ENCODE assay signal across 1 cellular context in genomic region chr17:77125432-77125901, GRCh38.
TF ChIP-seq lines count a peak whose summit lies in the region.

No MANE protein-coding gene starts in this region.

TF ChIP-seq in GM23338, 12 proteins besides CTCF, POLR2A, EP300 and RAD21 (continued from another document):
- TF ChIP-seq REST (IDR thresholded peaks at IDR 0.05; ENCODE audit: unreplicated experiment) = no peak
- no peak for TF ChIP-seq NANOG (IDR thresholded peaks at IDR 0.05; ENCODE audit: borderline replicate concordance)
- no peak for TF ChIP-seq ZNF331 (CRISPR knock-in tag; IDR thresholded peaks at IDR 0.05; ENCODE audit: low read depth)
- TF ChIP-seq POLR2AphosphoS5 (IDR thresholded peaks at IDR 0.05; ENCODE audit: low read depth) = no peak
- no peak for TF ChIP-seq ZNF114 (CRISPR knock-in tag; IDR thresholded peaks at IDR 0.05)
- TF ChIP-seq EZH2phosphoT487 (IDR thresholded peaks at IDR 0.05; ENCODE audit: unreplicated experiment) = no peak
